In the genomic region with DNA sequence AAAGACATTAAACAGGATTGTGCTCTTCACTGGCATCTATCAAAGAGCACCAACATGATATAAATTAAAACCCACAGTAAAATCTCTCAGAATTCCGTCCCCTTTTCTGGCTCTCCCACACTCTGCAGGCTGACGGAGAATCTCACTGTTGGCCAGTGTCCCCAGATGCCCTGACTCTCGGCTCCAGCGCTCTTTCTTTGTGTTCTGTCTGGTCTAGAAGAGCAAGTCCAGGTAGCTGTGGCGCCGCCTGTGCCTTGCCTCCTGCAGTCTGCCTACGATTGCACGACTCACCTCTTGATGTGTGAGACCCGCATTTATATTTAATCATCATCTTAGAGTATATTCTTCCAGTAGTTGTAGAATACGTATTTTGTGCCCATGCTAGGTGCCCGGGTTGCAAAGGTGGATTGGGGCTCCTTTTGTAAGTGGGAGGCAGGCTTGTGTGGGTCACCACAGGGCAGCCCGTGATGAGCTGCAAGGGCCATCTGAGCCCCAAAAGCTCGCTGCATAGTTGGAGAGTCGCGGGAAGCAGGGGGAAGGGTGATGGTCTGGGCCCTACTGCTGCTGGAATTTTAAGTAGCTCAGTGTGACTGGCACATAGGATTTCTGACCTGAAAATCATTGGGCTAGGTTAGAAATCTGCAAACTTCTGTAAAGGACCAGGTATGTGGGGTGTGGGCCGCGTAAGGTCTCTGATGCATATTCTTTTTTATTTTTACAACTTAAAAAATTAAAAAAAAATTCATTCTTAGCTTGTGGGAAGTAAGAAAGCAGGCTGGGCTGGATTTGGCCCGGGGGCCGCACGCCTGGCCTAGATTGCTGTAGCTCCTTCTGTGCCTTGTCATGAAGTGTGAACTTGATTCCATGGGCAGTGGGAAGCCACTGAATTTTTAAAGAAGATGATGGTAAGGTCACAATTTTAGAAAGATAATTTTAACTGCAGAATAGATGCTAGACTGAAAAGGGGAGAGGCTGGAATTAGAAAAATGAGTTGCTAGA, we compare ENCODE assay signal across 13 cellular contexts. TPM values are rescaled to one million over a fixed set of nuclear protein-coding genes. Genes with fewer than 3 reads are reported as not detected.
DNase-seq lines count a peak whose midpoint lies in the region; ATAC-seq and TF ChIP-seq lines count a peak whose summit lies in the region.
"Had no signal": no experiment of that assay in that cellular context is flagged by ENCODE, and none has a peak within 500 bp of the region (broad histone marks: within the 10 kb centered on the region; RNA-seq: fewer than 3 reads in every experiment).

No MANE protein-coding gene starts in this region.

- H3K4me1 ChIP-seq in DOHH2 (ENCODE audit: control insufficient read depth, low read length) (peaks cover 89% of the 10 kb centered on the region), OCI-LY1 (ENCODE audit: insufficient read depth, low read length, severe bottlenecking) (peaks cover 90% of the 10 kb centered on the region), gastroesophageal sphincter (peaks cover 0 to 49% (median 24%) of the 10 kb centered on the region in 3 donors), neuronal stem cell (ENCODE audit: control insufficient read depth in 2 of 2, insufficient read depth in 1 of 2, low read depth in 1 of 2, low read length in 2 of 2) (peaks cover 18 to 46% of the 10 kb centered on the region in 2 donors), A673 (ENCODE audit: insufficient read depth, low read length, poor library complexity, severe bottlenecking) (peaks cover 16% of the 10 kb centered on the region), Caco-2 (no peaks in the 10 kb centered on the region)

- H2AFZ ChIP-seq in OCI-LY1 (ENCODE audit: low read length) (no peak overlapping the region), neuronal stem cell (ENCODE audit: low read length) (no peak overlapping the region)

- H3K23ac ChIP-seq in neuronal stem cell (ENCODE audit: low read depth, low read length, poor library complexity) = no peak overlapping the region

- H2BK5ac ChIP-seq in neuronal stem cell (ENCODE audit: low read length) = no peak overlapping the region

- H3K36me3 ChIP-seq in DOHH2 (ENCODE audit: control insufficient read depth, low read length) = peaks cover 59% of the 10 kb centered on the region
- H3K36me3 ChIP-seq in OCI-LY1 (ENCODE audit: insufficient read depth, low read length) = peaks cover 7% of the 10 kb centered on the region
- peaks cover 0 to 14% of the 10 kb centered on the region in 2 donors for H3K36me3 ChIP-seq in gastroesophageal sphincter
- peaks cover 0 to 14% of the 10 kb centered on the region in 2 donors for H3K36me3 ChIP-seq in neuronal stem cell (replicated peaks in 1 of 2; ENCODE audit: control insufficient read depth in 2 of 2, insufficient read depth in 2 of 2, low read length in 2 of 2)
- no peaks in the 10 kb centered on the region for H3K36me3 ChIP-seq in A673 (ENCODE audit: insufficient read depth, low read length, poor library complexity, severe bottlenecking)
- no peaks in the 10 kb centered on the region; the same call in 1 of the 2 replicates for H3K36me3 ChIP-seq in Caco-2 (ENCODE audit: control insufficient read depth, insufficient read depth, low read length)

- H3K9me3 Mint-ChIP-seq in Caco-2 (ENCODE audit: unreplicated experiment) = no peaks in the 10 kb centered on the region
- H3K9me3 Mint-ChIP-seq: stimulated activated naive CD8-positive, alpha-beta T cell treated with anti-CD3 and anti-CD28 coated beads, Interleukin-15, amount 100 ng/mL, for 72 hours had no signal

- H3K9me3 ChIP-seq in DOHH2 (ENCODE audit: control insufficient read depth, insufficient read depth, low read length) (no peaks in the 10 kb centered on the region), OCI-LY1 (ENCODE audit: low read length) (no peaks in the 10 kb centered on the region), gastroesophageal sphincter (no peaks in the 10 kb centered on the region), neuronal stem cell (replicated peaks in 1 of 2; ENCODE audit: control insufficient read depth in 2 of 2, insufficient read depth in 1 of 2, low read depth in 1 of 2, low read length in 2 of 2) (peaks cover 0 to 3% of the 10 kb centered on the region in 2 donors), A673 (ENCODE audit: low read depth, low read length, poor library complexity, severe bottlenecking) (no peaks in the 10 kb centered on the region), Caco-2 (no peaks in the 10 kb centered on the region)

- H3K4me3 ChIP-seq in DOHH2 (ENCODE audit: low read length) (peak overlapping the region; percentile 63), OCI-LY1 (ENCODE audit: low read depth, low read length, poor library complexity, severe bottlenecking) (peak overlapping the region; percentile 45), gastroesophageal sphincter (peak overlapping the region in 1 of 2 donors; percentile 0), neuronal stem cell (ENCODE audit: low read length in 2 of 2) (no peak overlapping the region), A673 (ENCODE audit: low read depth, low read length, poor library complexity, severe bottlenecking) (no peak overlapping the region), Caco-2 (ENCODE audit: low read depth, low read length) (no peak overlapping the region)

- H3K27me3 ChIP-seq in DOHH2 (ENCODE audit: control insufficient read depth, low read length) (no peaks in the 10 kb centered on the region), OCI-LY1 (ENCODE audit: insufficient read depth, low read length) (no peaks in the 10 kb centered on the region), gastroesophageal sphincter (no peaks in the 10 kb centered on the region), neuronal stem cell (ENCODE audit: control insufficient read depth in 3 of 3, insufficient read depth in 3 of 3, low read depth in 1 of 3, low read length in 3 of 3) (no peaks in the 10 kb centered on the region), A673 (replicated peaks; ENCODE audit: insufficient read depth, low read depth, low read length, poor library complexity) (no peaks in the 10 kb centered on the region), Caco-2 (replicated peaks; ENCODE audit: control insufficient read depth, insufficient read depth, low read length) (no peaks in the 10 kb centered on the region)

- H3F3A ChIP-seq in DOHH2 (ENCODE audit: control insufficient read depth, insufficient read depth) (peaks cover 25% of the 10 kb centered on the region), OCI-LY1 (ENCODE audit: insufficient read depth, low read length) (peaks cover 10% of the 10 kb centered on the region)

- no peaks in the 10 kb centered on the region for H3K27me3 Mint-ChIP-seq in Caco-2 (ENCODE audit: insufficient read depth, unreplicated experiment)
- H3K27me3 Mint-ChIP-seq: stimulated activated naive CD8-positive, alpha-beta T cell treated with anti-CD3 and anti-CD28 coated beads, Interleukin-15, amount 100 ng/mL, for 72 hours had no signal

- 49 to 61% methylated on average over 12 to 16 of the region's 20 CpGs for WGBS in gastroesophageal sphincter (ENCODE audit: low coverage in 1 of 2), 2 donors
- no CpG with 5 or more reads among the region's 20 CpGs for WGBS in neuronal stem cell (ENCODE audit: extremely low coverage in 2 of 2, insufficient read length in 2 of 2, insufficient replicate concordance in 1 of 2), 2 donors

- no peak overlapping the region for H2BK15ac ChIP-seq in neuronal stem cell (ENCODE audit: low read length)

- H3K4me3 Mint-ChIP-seq in Caco-2 (ENCODE audit: unreplicated experiment) = no peak overlapping the region
- H3K4me3 Mint-ChIP-seq: stimulated activated naive CD8-positive, alpha-beta T cell treated with anti-CD3 and anti-CD28 coated beads, Interleukin-15, amount 100 ng/mL, for 72 hours had no signal

- DNase-seq in neuronal stem cell (ENCODE audit: low spot score) = no peak
- no peak for DNase-seq in A673 (ENCODE audit: low spot score)
- no peak for DNase-seq in Caco-2
- DNase-seq: activated T-cell treated with anti-CD3 and anti-CD28 coated beads for 4 hours; GDM1; NCI-H1105 treated with DMSO at 0.1 percent for 48 hours; stimulated activated naive CD8-positive, alpha-beta T cell treated with anti-CD3 and anti-CD28 coated beads, Interleukin-15, amount 100 ng/mL, for 72 hours had no signal

- TF ChIP-seq CTCF in DOHH2 (IDR thresholded peaks at IDR 0.05; ENCODE audit: low read depth, low read length, poor library complexity, severe bottlenecking) = no peak
- TF ChIP-seq CTCF in OCI-LY1 (IDR thresholded peaks at IDR 0.05; ENCODE audit: low read length) = peak; percentile 28; the same call in 1 of the 2 replicates
- TF ChIP-seq CTCF in gastroesophageal sphincter (IDR thresholded peaks at IDR 0.05) = no peak
- TF ChIP-seq CTCF in A673 (conservative IDR thresholded peaks at IDR 0.05; ENCODE audit: low read depth, low read length) = no peak
- no peak for TF ChIP-seq CTCF in Caco-2 (IDR thresholded peaks at IDR 0.05; ENCODE audit: insufficient read depth in 1 of 2, low read depth in 1 of 2, low read length in 1 of 2, severe bottlenecking in 1 of 2, unreplicated experiment in 1 of 2)

- no peak overlapping the region for H3K14ac ChIP-seq in neuronal stem cell (ENCODE audit: low read length)

- no peak overlapping the region for H2BK120ac ChIP-seq in neuronal stem cell (ENCODE audit: low read depth, low read length)

- H4K8ac ChIP-seq in neuronal stem cell (ENCODE audit: low read depth, low read length) = no peak overlapping the region

- BruUV-seq in A673 (replicated peaks; lab: Mats Ljungman, UMichigan) = no TSS peak
- no TSS peak for BruUV-seq in Caco-2 (replicated peaks; lab: Mats Ljungman, UMichigan)

- no peak for TF ChIP-seq EP300 in gastroesophageal sphincter (IDR thresholded peaks at IDR 0.05)

- H3K4ac ChIP-seq in neuronal stem cell (ENCODE audit: low read length) = no peak overlapping the region

- H3K27ac ChIP-seq in DOHH2 (ENCODE audit: low read depth, low read length) = peak overlapping the region; percentile 93
- peak overlapping the region; percentile 99 for H3K27ac ChIP-seq in OCI-LY1 (ENCODE audit: low read depth, low read length, poor library complexity, severe bottlenecking)
- H3K27ac ChIP-seq in gastroesophageal sphincter = peak overlapping the region in 3 of 4 donors; percentile 9 to 35 (median 26)
- no peak overlapping the region for H3K27ac ChIP-seq in neuronal stem cell (replicated peaks; ENCODE audit: low read length)
- H3K27ac ChIP-seq in A673 (ENCODE audit: low read depth, low read length, poor library complexity, severe bottlenecking) = no peak overlapping the region

- H2AK5ac ChIP-seq in neuronal stem cell (ENCODE audit: low read depth, low read length) = no peak overlapping the region

- H3K79me1 ChIP-seq in neuronal stem cell (ENCODE audit: low read depth, low read length) = peaks cover 10% of the 10 kb centered on the region

- peak overlapping the region; percentile 15 for H3K18ac ChIP-seq in neuronal stem cell (ENCODE audit: low read length)

- H3K4me1 Mint-ChIP-seq in Caco-2 (ENCODE audit: low read depth, unreplicated experiment) = peaks cover 17% of the 10 kb centered on the region

- no peak overlapping the region for H3K27ac Mint-ChIP-seq in Caco-2 (ENCODE audit: unreplicated experiment)

- intact Hi-C loops in A673 (cut with micrococcal nuclease; ENCODE audit: unreplicated experiment) (loop anchor here (5.0 kb wide), 1 partner anchor 438 kb away; no protein-coding TSS in a partner anchor), Caco-2 (cut with micrococcal nuclease; ENCODE audit: unreplicated experiment) (no loop called here)

- H3K9ac ChIP-seq in OCI-LY1 (ENCODE audit: low read length) (peak overlapping the region; percentile 68), neuronal stem cell (ENCODE audit: low read depth, low read length, poor library complexity) (no peak overlapping the region)

- no peak for ATAC-seq in gastroesophageal sphincter
- ATAC-seq in HG02981 (IDR thresholded peaks at IDR 0.05; ENCODE audit: unreplicated experiment) = no peak
- ATAC-seq in HG02970 (IDR thresholded peaks at IDR 0.05; ENCODE audit: low FRiP score, unreplicated experiment) = no peak
- ATAC-seq: activated CD4-positive, CD25-positive, alpha-beta regulatory T cell treated with anti-CD3 and anti-CD28 coated beads, Interleukin-2, amount 50 U/mL, for 24 hours; stimulated activated naive CD8-positive, alpha-beta T cell treated with anti-CD3 and anti-CD28 coated beads, Interleukin-15, amount 100 ng/mL, for 72 hours had no signal

- POLR2A ChIA-PET in A673 (lab: Charles Lee; ENCODE audit: low non-redundant PET) = no interaction called here
- POLR2A ChIA-PET in Caco-2 (lab: Charles Lee) = no interaction called here

- no peak overlapping the region for H2BK12ac ChIP-seq in neuronal stem cell (ENCODE audit: low read length)

- no peak overlapping the region for H4K91ac ChIP-seq in neuronal stem cell (ENCODE audit: low read depth, low read length, poor library complexity)

- H3K9me2 ChIP-seq in DOHH2 (replicated peaks; ENCODE audit: control insufficient read depth, low read length) = no peaks in the 10 kb centered on the region
- no peaks in the 10 kb centered on the region for H3K9me2 ChIP-seq in OCI-LY1 (ENCODE audit: low read depth, low read length)

- H3K79me2 ChIP-seq in DOHH2 (ENCODE audit: control insufficient read depth, low read length) (peaks cover 91% of the 10 kb centered on the region), OCI-LY1 (ENCODE audit: insufficient read depth, low read length) (peaks cover 24% of the 10 kb centered on the region; the same call in 1 of the 2 replicates)

- peaks cover 20% of the 10 kb centered on the region for H3K36me3 Mint-ChIP-seq in Caco-2 (ENCODE audit: insufficient read depth, unreplicated experiment)

- CTCF ChIA-PET in A673 (lab: Charles Lee) (interaction anchor here (0.6 kb wide), 1 partner anchor 83 kb away, joined by 3 read pairs; no protein-coding TSS in a partner anchor), Caco-2 (lab: Charles Lee) (no interaction called here)

- H4K20me1 ChIP-seq in DOHH2 (ENCODE audit: control insufficient read depth, insufficient read depth, low read depth, low read length) (no peaks in the 10 kb centered on the region), OCI-LY1 (ENCODE audit: insufficient read depth, low read length) (no peaks in the 10 kb centered on the region)

- TF ChIP-seq POLR2A in gastroesophageal sphincter (IDR thresholded peaks at IDR 0.05) = no peak

- H3K4me2 ChIP-seq in DOHH2 (ENCODE audit: low read length) (peak overlapping the region; percentile 76), OCI-LY1 (ENCODE audit: low read length) (peak overlapping the region; percentile 76), neuronal stem cell (ENCODE audit: insufficient read depth, low read length, poor library complexity, severe bottlenecking) (no peak overlapping the region)

RNA-seq across cellular contexts. Expression of gene EHMT1, which starts 55.8 kb away (rescaled TPM):
- total RNA-seq in gastroesophageal sphincter (10 to 100 TPM; 49.2 to 79.7 (median 64.7) TPM), A673 (2021) (115 and 124 TPM in 2 replicates), Caco-2 (2022) (92.3 and 92.9 TPM in 2 replicates)
- polyA plus RNA-seq in neuronal stem cell (2013, experiment 1 of 2) = 50.1 TPM
- 50.3 TPM for polyA plus RNA-seq in neuronal stem cell (2013, experiment 2 of 2)

Comparison
In these comparisons a context has a peak if more than half of its experiments do, and no peak if none do; other contexts are left out.
1. H3K27ac ChIP-seq: peak in DOHH2 (single experiment), OCI-LY1 (single experiment) and gastroesophageal sphincter (3 of 4); none in neuronal stem cell (single experiment) and A673 (single experiment).
2. H3K4me3 ChIP-seq: peak in DOHH2 (single experiment) and OCI-LY1 (single experiment); none in neuronal stem cell (0 of 2), A673 (single experiment) and Caco-2 (single experiment).